In the genomic region with DNA sequence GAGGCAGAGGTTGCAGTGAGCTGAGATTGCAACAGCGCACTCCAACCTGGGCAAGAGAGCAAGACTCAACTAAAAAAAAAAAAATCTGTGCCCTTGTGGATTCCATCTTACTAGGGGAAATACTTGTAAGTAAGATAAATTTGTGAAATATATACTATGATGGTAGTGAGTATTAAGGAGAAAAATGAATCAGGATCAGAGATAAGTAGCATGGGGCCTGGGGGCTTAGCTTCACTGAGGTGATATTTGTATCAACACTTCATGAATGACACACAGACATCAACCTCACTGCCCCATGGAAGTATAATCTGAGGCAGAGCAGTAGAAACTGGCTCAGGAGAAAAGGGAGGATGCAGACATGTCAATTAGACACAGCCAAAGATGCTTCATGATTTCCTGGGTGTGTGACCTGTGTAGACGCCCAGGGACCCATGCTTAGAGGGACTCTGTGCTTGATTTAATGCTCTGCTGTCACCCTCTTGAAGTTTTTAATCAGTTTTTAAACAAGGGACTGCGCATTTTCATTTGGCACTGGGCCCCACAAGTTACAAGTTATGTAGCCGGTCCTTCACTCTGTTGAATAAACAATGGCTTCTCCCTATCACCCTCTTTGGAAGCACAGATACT, we compare ENCODE assay signal across 9 cellular contexts. TPM values are rescaled to one million over a fixed set of nuclear protein-coding genes. Genes with fewer than 3 reads are reported as not detected.
DNase-seq lines count a peak whose midpoint lies in the region; ATAC-seq and TF ChIP-seq lines count a peak whose summit lies in the region.
"Had no signal": no experiment of that assay in that cellular context is flagged by ENCODE, and none has a peak within 500 bp of the region (broad histone marks: within the 10 kb centered on the region; RNA-seq: fewer than 3 reads in every experiment).

No MANE protein-coding gene starts in this region.

- no peaks in the 10 kb centered on the region for H3K36me3 ChIP-seq in right lobe of liver

- in situ Hi-C loops in GM13976 (cut with MboI; ENCODE audit: low sequenced_read_pairs, unreplicated experiment), result no loop called here

- no peaks in the 10 kb centered on the region for H3K9me3 Mint-ChIP-seq in activated CD8-positive, alpha-beta T cell treated with anti-CD3 and anti-CD28 coated beads for 36 hours

- peaks cover 42% of the 10 kb centered on the region for H3K4me1 Mint-ChIP-seq in activated CD8-positive, alpha-beta T cell treated with anti-CD3 and anti-CD28 coated beads for 36 hours (ENCODE audit: low read depth)

- POLR2A ChIA-PET in activated CD8-positive, alpha-beta T cell treated with anti-CD3 and anti-CD28 coated beads for 36 hours (lab: Charles Lee), result interaction anchor here (0.7 to 1.0 kb wide), 3 partner anchors 9 to 23 kb away, joined by 3 to 6 read pairs (median 3); no protein-coding TSS in a partner anchor

- TF ChIP-seq CTCF in activated CD8-positive, alpha-beta T cell treated with anti-CD3 and anti-CD28 coated beads for 36 hours (IDR thresholded peaks at IDR 0.05), result no peak
- no peak for TF ChIP-seq CTCF in right lobe of liver (IDR thresholded peaks at IDR 0.05)
- no peak for TF ChIP-seq CTCF in GM13976 (IDR thresholded peaks at IDR 0.05; ENCODE audit: borderline replicate concordance, control extremely low read depth, extremely low read depth, insufficient read depth, missing control alignments)

- intact Hi-C loops in activated CD8-positive, alpha-beta T cell treated with anti-CD3 and anti-CD28 coated beads for 36 hours (cut with micrococcal nuclease), result no loop called here
- intact Hi-C loops in right lobe of liver (cut with DNase I), result no loop called here

- H3K4me1 ChIP-seq in right lobe of liver, result peaks cover 0 to 9% (median 5%) of the 10 kb centered on the region in 4 donors

- CTCF ChIA-PET in activated CD8-positive, alpha-beta T cell treated with anti-CD3 and anti-CD28 coated beads for 36 hours (lab: Charles Lee), result interaction anchor here (1.2 kb wide), 2 partner anchors 19 to 21 kb away, joined by 3 to 4 read pairs; no protein-coding TSS in a partner anchor

- ATAC-seq in activated CD8-positive, alpha-beta T cell treated with anti-CD3 and anti-CD28 coated beads for 36 hours, result peak; percentile 38
- ATAC-seq in right lobe of liver (no peak), HG03565 (IDR thresholded peaks at IDR 0.05; ENCODE audit: unreplicated experiment) (no peak)

- H3K36me3 Mint-ChIP-seq in activated CD8-positive, alpha-beta T cell treated with anti-CD3 and anti-CD28 coated beads for 36 hours (ENCODE audit: low read depth), result peaks cover 1% of the 10 kb centered on the region

- peak overlapping the region; percentile 92 for H3K27ac Mint-ChIP-seq in activated CD8-positive, alpha-beta T cell treated with anti-CD3 and anti-CD28 coated beads for 36 hours

- no peaks in the 10 kb centered on the region for H3K27me3 ChIP-seq in right lobe of liver

- DNase-seq in stimulated activated CD4-positive, alpha-beta T cell treated with anti-CD3 and anti-CD28 coated beads, Interleukin-1b, Interleukin-23, amount 100 ng/mL, for 48 hours, result peak; percentile 25
- no peak for DNase-seq in stimulated activated CD4-positive, alpha-beta T cell treated with anti-CD3 and anti-CD28 coated beads, Interleukin-4, amount 100 ng/mL, for 1 hour
- peak; percentile 34 for DNase-seq in activated CD8-positive, alpha-beta T cell treated with anti-CD3 and anti-CD28 coated beads for 36 hours
- no peak for DNase-seq in right lobe of liver
- no peak for DNase-seq in NCI-H226
- DNase-seq in retina, result no peak
- no peak for DNase-seq in GM13976 (ENCODE audit: low spot score)
- DNase-seq: NCI-H1092 treated with DMSO at 0.1 percent for 48 hours had no signal

- no peaks in the 10 kb centered on the region for H3K27me3 Mint-ChIP-seq in activated CD8-positive, alpha-beta T cell treated with anti-CD3 and anti-CD28 coated beads for 36 hours

- H3K9me3 ChIP-seq in right lobe of liver, result no peaks in the 10 kb centered on the region

- H3K27ac ChIP-seq in right lobe of liver, result peak overlapping the region; percentile 54 to 85 (median 71)

- peak overlapping the region in 1 of 3 donors; percentile 14 for H3K4me3 ChIP-seq in right lobe of liver

- H3K4me3 Mint-ChIP-seq in activated CD8-positive, alpha-beta T cell treated with anti-CD3 and anti-CD28 coated beads for 36 hours, result peak overlapping the region; percentile 70

- TF ChIP-seq POLR2A in right lobe of liver (IDR thresholded peaks at IDR 0.05), result no peak

- WGBS in right lobe of liver (ENCODE audit: insufficient coverage, low coverage, low lambda C conversion rate, missing lambda C conversion rate), result 53% methylated on average over 4 of the region's 4 CpGs

RNA-seq across cellular contexts. Expression of a gene that starts 35.0 kb away (rescaled TPM):
- 10 to 100 TPM; 66.8 to 76.3 TPM for total RNA-seq in activated CD8-positive, alpha-beta T cell treated with anti-CD3 and anti-CD28 coated beads for 36 hours
- 10 to 100 TPM; 60.5 to 88.1 (median 71.5) TPM for total RNA-seq in right lobe of liver

RNA-seq across cellular contexts. Expression of a gene that starts 41.9 kb away (rescaled TPM):
- 100 to 1,000 TPM; 600 to 627 TPM for total RNA-seq in activated CD8-positive, alpha-beta T cell treated with anti-CD3 and anti-CD28 coated beads for 36 hours
- 10 to 100 TPM; 14.8 to 56.1 (median 16.1) TPM for total RNA-seq in right lobe of liver

RNA-seq across cellular contexts. Expression of a gene that starts 48.9 kb away (rescaled TPM):
- 10 to 100 TPM; 30.2 to 34.7 TPM for total RNA-seq in activated CD8-positive, alpha-beta T cell treated with anti-CD3 and anti-CD28 coated beads for 36 hours
- total RNA-seq in right lobe of liver, result 10 to 100 TPM; 13.7 to 42.3 (median 31.6) TPM

Comparison
In these comparisons a context has a peak if more than half of its experiments do, and no peak if none do; other contexts are left out.
1. DNase-seq: peak in stimulated activated CD4-positive, alpha-beta T cell treated with anti-CD3 and anti-CD28 coated beads, Interleukin-1b, Interleukin-23, amount 100 ng/mL, for 48 hours (single experiment) and activated CD8-positive, alpha-beta T cell treated with anti-CD3 and anti-CD28 coated beads for 36 hours (single experiment); none in stimulated activated CD4-positive, alpha-beta T cell treated with anti-CD3 and anti-CD28 coated beads, Interleukin-4, amount 100 ng/mL, for 1 hour (single experiment), right lobe of liver (0 of 3), NCI-H226 (single experiment), retina (single experiment) and GM13976 (single experiment).
2. RNA of a gene that starts 41.9 kb away (total RNA-seq): 600 to 627 TPM in activated CD8-positive, alpha-beta T cell treated with anti-CD3 and anti-CD28 coated beads for 36 hours; 14.8 to 56.1 TPM in right lobe of liver; every median in the first group is over 10 times any median in the second.